Comparison of ENCODE assay signal across 9 cellular contexts in the genomic region with DNA sequence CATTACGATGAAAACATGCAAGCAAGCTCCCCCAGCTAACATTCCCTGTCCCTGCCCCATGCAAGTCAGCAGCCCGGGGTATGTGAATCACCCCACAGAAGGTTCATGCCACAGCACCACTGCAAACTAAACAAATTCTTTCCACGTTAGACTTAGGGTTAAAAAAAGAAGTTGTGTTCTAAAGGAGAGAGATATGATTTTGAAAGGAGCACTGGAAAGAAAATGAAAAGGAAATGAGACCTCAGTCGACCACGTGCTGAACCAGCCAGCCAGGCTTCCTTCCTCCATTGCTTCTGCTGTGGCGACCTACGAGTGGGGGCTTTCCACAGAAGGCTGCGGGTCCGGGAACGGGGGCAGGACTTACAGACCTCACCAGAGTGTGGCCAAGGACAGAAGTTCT. TPM values are rescaled to one million over a fixed set of nuclear protein-coding genes. Genes with fewer than 3 reads are reported as not detected.
DNase-seq lines count a peak whose midpoint lies in the region; TF ChIP-seq lines count a peak whose summit lies in the region.
"Had no signal": no experiment of that assay in that cellular context is flagged by ENCODE, and none has a peak within 500 bp of the region (broad histone marks: within the 10 kb centered on the region; RNA-seq: fewer than 3 reads in every experiment).

No MANE protein-coding gene starts in this region.

- peaks cover 73% of the 10 kb centered on the region for H3K4me1 Mint-ChIP-seq in activated CD4-positive, alpha-beta memory T cell treated with anti-CD3 and anti-CD28 coated beads, Interleukin-2, amount 10 ng/mL, durations not matched to agents 7 days and 5 days

- peak; percentile 25 for DNase-seq in HK-2 (ENCODE audit: unreplicated experiment)
- peak; percentile 60 for DNase-seq in activated CD4-positive, alpha-beta memory T cell treated with anti-CD3 and anti-CD28 coated beads, Interleukin-2, amount 10 ng/mL, durations not matched to agents 7 days and 5 days
- DNase-seq in fibroblast of lung (ENCODE audit: low read depth in 2 of 2), result peak; percentile 94 to 98
- peak; percentile 48 for DNase-seq in stimulated activated CD4-positive, alpha-beta T cell treated with anti-CD3 and anti-CD28 coated beads, Interleukin-4, amount 100 ng/mL, for 24 hours
- DNase-seq in neuronal stem cell (ENCODE audit: low spot score), result no peak
- no peak for DNase-seq in vagina (ENCODE audit: extremely low spot score in 2 of 2)
- DNase-seq in NCI-H1694 treated with DMSO at 0.1 percent for 48 hours (lab: John Stamatoyannopoulos, UW), result no peak

- peak overlapping the region; percentile 85 for H3K27ac Mint-ChIP-seq in activated CD4-positive, alpha-beta memory T cell treated with anti-CD3 and anti-CD28 coated beads, Interleukin-2, amount 10 ng/mL, durations not matched to agents 7 days and 5 days

- TF ChIP-seq CTCF in fibroblast of lung (conservative IDR thresholded peaks at IDR 0.05 in 1 of 2, IDR thresholded peaks at IDR 0.05 in 1 of 2; ENCODE audit: low read depth in 1 of 2, low read length in 2 of 2), result no peak
- TF ChIP-seq CTCF in vagina (IDR thresholded peaks at IDR 0.05), result no peak

- no peak overlapping the region for H4K8ac ChIP-seq in neuronal stem cell (ENCODE audit: low read depth, low read length)

- H2AFZ ChIP-seq in fibroblast of lung (ENCODE audit: low read length) (peak overlapping the region; percentile 42), neuronal stem cell (ENCODE audit: low read length) (no peak overlapping the region)

- H3K36me3 Mint-ChIP-seq in activated CD4-positive, alpha-beta memory T cell treated with anti-CD3 and anti-CD28 coated beads, Interleukin-2, amount 10 ng/mL, durations not matched to agents 7 days and 5 days (ENCODE audit: low read depth), result peaks cover 52% of the 10 kb centered on the region

- H3K27ac ChIP-seq in fibroblast of lung (ENCODE audit: insufficient read depth, low read length), result peak overlapping the region; percentile 83
- no peak overlapping the region for H3K27ac ChIP-seq in neuronal stem cell (replicated peaks; ENCODE audit: low read length)
- no peak overlapping the region for H3K27ac ChIP-seq in vagina
- H3K27ac ChIP-seq: SK-N-MC had no signal

- no peak overlapping the region for H3K4ac ChIP-seq in neuronal stem cell (ENCODE audit: low read length)

- H4K91ac ChIP-seq in neuronal stem cell (ENCODE audit: low read depth, low read length, poor library complexity), result no peak overlapping the region

- POLR2A ChIA-PET in activated CD4-positive, alpha-beta memory T cell treated with anti-CD3 and anti-CD28 coated beads, Interleukin-2, amount 10 ng/mL, durations not matched to agents 7 days and 5 days (lab: Charles Lee), result interaction anchor here (0.7 to 17.4 kb wide), 10 partner anchors 10 to 167 kb away, joined by 3 to 410 read pairs (median 6); partner anchors contain the start of gene ARL4C

- peak overlapping the region; percentile 5 for H3K4me3 Mint-ChIP-seq in activated CD4-positive, alpha-beta memory T cell treated with anti-CD3 and anti-CD28 coated beads, Interleukin-2, amount 10 ng/mL, durations not matched to agents 7 days and 5 days
- H3K4me3 Mint-ChIP-seq: neural crest cell had no signal

- H2BK15ac ChIP-seq in neuronal stem cell (ENCODE audit: low read length), result no peak overlapping the region

- H3K18ac ChIP-seq in neuronal stem cell (ENCODE audit: low read length), result no peak overlapping the region

- no peak overlapping the region for H2BK12ac ChIP-seq in neuronal stem cell (ENCODE audit: low read length)

- TF ChIP-seq POLR2A in vagina (IDR thresholded peaks at IDR 0.05), result no peak

- no peak overlapping the region for H3K4me3 ChIP-seq in fibroblast of lung (replicated peaks in 1 of 4; ENCODE audit: control extremely low read depth in 1 of 4, insufficient read depth in 1 of 4, low read depth in 3 of 4, low read length in 4 of 4)
- no peak overlapping the region for H3K4me3 ChIP-seq in neuronal stem cell (ENCODE audit: low read length in 2 of 2)
- H3K4me3 ChIP-seq in vagina, result no peak overlapping the region
- H3K4me3 ChIP-seq: SK-N-MC had no signal

- no peaks in the 10 kb centered on the region for H3K27me3 Mint-ChIP-seq in activated CD4-positive, alpha-beta memory T cell treated with anti-CD3 and anti-CD28 coated beads, Interleukin-2, amount 10 ng/mL, durations not matched to agents 7 days and 5 days

- H2BK120ac ChIP-seq in neuronal stem cell (ENCODE audit: low read depth, low read length), result no peak overlapping the region

- no peak overlapping the region for H2BK5ac ChIP-seq in neuronal stem cell (ENCODE audit: low read length)

- H3K79me2 ChIP-seq in fibroblast of lung (ENCODE audit: control insufficient read depth, insufficient read depth, low read length), result no peaks in the 10 kb centered on the region

- H3K9me3 ChIP-seq in fibroblast of lung (ENCODE audit: control insufficient read depth, insufficient read depth, low read depth, low read length) (no peaks in the 10 kb centered on the region), neuronal stem cell (replicated peaks in 1 of 2; ENCODE audit: control insufficient read depth in 2 of 2, insufficient read depth in 1 of 2, low read depth in 1 of 2, low read length in 2 of 2) (peaks cover 4 to 7% of the 10 kb centered on the region in 2 donors), vagina (no peaks in the 10 kb centered on the region)

- no peaks in the 10 kb centered on the region for H3K79me1 ChIP-seq in neuronal stem cell (ENCODE audit: low read depth, low read length)

- H3K27me3 ChIP-seq in fibroblast of lung (ENCODE audit: control insufficient read depth, insufficient read depth, low read length) (no peaks in the 10 kb centered on the region), neuronal stem cell (ENCODE audit: control insufficient read depth in 3 of 3, insufficient read depth in 3 of 3, low read depth in 1 of 3, low read length in 3 of 3) (no peaks in the 10 kb centered on the region), vagina (no peaks in the 10 kb centered on the region)

- H3K14ac ChIP-seq in neuronal stem cell (ENCODE audit: low read length), result no peak overlapping the region

- CTCF ChIA-PET in activated CD4-positive, alpha-beta memory T cell treated with anti-CD3 and anti-CD28 coated beads, Interleukin-2, amount 10 ng/mL, durations not matched to agents 7 days and 5 days (lab: Charles Lee), result interaction anchor here (1.0 to 1.5 kb wide), 3 partner anchors 18 to 309 kb away, joined by 3 to 7 read pairs (median 3); no protein-coding TSS in a partner anchor

- intact Hi-C loops in vagina (cut with DNase I), result no loop called here

- no peak overlapping the region for H2AK5ac ChIP-seq in neuronal stem cell (ENCODE audit: low read depth, low read length)

- no CpG with 5 or more reads among the region's 10 CpGs for WGBS in neuronal stem cell (ENCODE audit: extremely low coverage in 2 of 2, insufficient read length in 2 of 2, insufficient replicate concordance in 1 of 2), 2 donors

- H3K4me1 ChIP-seq in fibroblast of lung (ENCODE audit: control insufficient read depth, extremely low read depth, insufficient read depth, low read length) (peaks cover 10% of the 10 kb centered on the region), neuronal stem cell (ENCODE audit: control insufficient read depth in 2 of 2, insufficient read depth in 1 of 2, low read depth in 1 of 2, low read length in 2 of 2) (peaks cover 20 to 24% of the 10 kb centered on the region in 2 donors), vagina (peaks cover 25% of the 10 kb centered on the region)

- no peak overlapping the region for H3K9ac ChIP-seq in fibroblast of lung (ENCODE audit: insufficient read depth, low read length)
- H3K9ac ChIP-seq in neuronal stem cell (ENCODE audit: low read depth, low read length, poor library complexity), result no peak overlapping the region

- H3K4me2 ChIP-seq in fibroblast of lung (ENCODE audit: extremely low read depth, insufficient read depth, low read length), result peak overlapping the region; percentile 25
- H3K4me2 ChIP-seq in neuronal stem cell (ENCODE audit: insufficient read depth, low read length, poor library complexity, severe bottlenecking), result no peak overlapping the region

- peaks cover 11% of the 10 kb centered on the region for H3K9me3 Mint-ChIP-seq in activated CD4-positive, alpha-beta memory T cell treated with anti-CD3 and anti-CD28 coated beads, Interleukin-2, amount 10 ng/mL, durations not matched to agents 7 days and 5 days
- H3K9me3 Mint-ChIP-seq: neural crest cell had no signal

- H3K36me3 ChIP-seq in fibroblast of lung (ENCODE audit: control insufficient read depth, insufficient read depth, low read length) (no peaks in the 10 kb centered on the region), neuronal stem cell (replicated peaks in 1 of 2; ENCODE audit: control insufficient read depth in 2 of 2, insufficient read depth in 2 of 2, low read length in 2 of 2) (no peaks in the 10 kb centered on the region), vagina (no peaks in the 10 kb centered on the region)

- H4K20me1 ChIP-seq in fibroblast of lung (ENCODE audit: control insufficient read depth, extremely low read depth, insufficient read depth, low read length), result no peaks in the 10 kb centered on the region

- H3K23ac ChIP-seq in neuronal stem cell (ENCODE audit: low read depth, low read length, poor library complexity), result no peak overlapping the region

RNA-seq across cellular contexts. Expression of gene ARL4C, which starts 52.0 kb away (rescaled TPM):
- 100 to 1,000 TPM; 445 to 449 TPM for total RNA-seq in activated CD4-positive, alpha-beta memory T cell treated with anti-CD3 and anti-CD28 coated beads, Interleukin-2, amount 10 ng/mL, durations not matched to agents 7 days and 5 days
- total RNA-seq in fibroblast of lung (50.6 and 80.9 TPM in 2 replicates), vagina (17.4 TPM)
- 23.2 and 45.5 TPM in 2 replicates for polyA plus RNA-seq in fibroblast of lung
- 27.3 and 58.5 TPM in 2 replicates for polyA plus RNA-seq in fibroblast of lung (2012)
- 7.7 and 21.0 TPM in 2 replicates for polyA minus RNA-seq in fibroblast of lung (ENCODE audit: low replicate concordance)
- polyA plus RNA-seq in neuronal stem cell (2013, experiment 1 of 2), result 123 TPM
- polyA plus RNA-seq in neuronal stem cell (2013, experiment 2 of 2), result 127 TPM

Comparison
In these comparisons a context has a peak if more than half of its experiments do, and no peak if none do; other contexts are left out.
1. DNase-seq: peak in HK-2 (single experiment), activated CD4-positive, alpha-beta memory T cell treated with anti-CD3 and anti-CD28 coated beads, Interleukin-2, amount 10 ng/mL, durations not matched to agents 7 days and 5 days (single experiment), fibroblast of lung (2 of 2) and stimulated activated CD4-positive, alpha-beta T cell treated with anti-CD3 and anti-CD28 coated beads, Interleukin-4, amount 100 ng/mL, for 24 hours (single experiment); none in neuronal stem cell (single experiment), vagina (0 of 2) and NCI-H1694 treated with DMSO at 0.1 percent for 48 hours (single experiment).